Comparison of ENCODE assay signal across 8 cellular contexts in genomic region chr5:28265877-28266276, GRCh38.
"Had no signal": no experiment of that assay in that cellular context is flagged by ENCODE, and none has a peak within 500 bp of the region (broad histone marks: within the 10 kb centered on the region; RNA-seq: fewer than 3 reads in every experiment).

No MANE protein-coding gene starts in this region.

- H3K36me3 ChIP-seq: HAP-1 had no signal

- H2AFZ ChIP-seq: GM23248 had no signal

- ATAC-seq: HCT116, HepG2 had no signal

- H3K4me3 ChIP-seq: GM23248, HAP-1 had no signal

- H3K9me3 ChIP-seq: HAP-1 had no signal

- H3K9ac ChIP-seq: GM23248 had no signal

- H3K4me1 Mint-ChIP-seq: IgD-negative memory B cell had no signal

- DNase-seq: GM23248, H7, HFFc6 had no signal

- H3K27ac ChIP-seq: GM23248, HL-60 had no signal

- H3K36me3 Mint-ChIP-seq: IgD-negative memory B cell had no signal

- H3K27me3 Mint-ChIP-seq: IgD-negative memory B cell had no signal

- H3K27ac Mint-ChIP-seq: HFFc6, IgD-negative memory B cell had no signal

- H3K4me3 Mint-ChIP-seq: HFFc6, IgD-negative memory B cell had no signal
